28 cellular contexts compared by ENCODE assay signal in the genomic region with DNA sequence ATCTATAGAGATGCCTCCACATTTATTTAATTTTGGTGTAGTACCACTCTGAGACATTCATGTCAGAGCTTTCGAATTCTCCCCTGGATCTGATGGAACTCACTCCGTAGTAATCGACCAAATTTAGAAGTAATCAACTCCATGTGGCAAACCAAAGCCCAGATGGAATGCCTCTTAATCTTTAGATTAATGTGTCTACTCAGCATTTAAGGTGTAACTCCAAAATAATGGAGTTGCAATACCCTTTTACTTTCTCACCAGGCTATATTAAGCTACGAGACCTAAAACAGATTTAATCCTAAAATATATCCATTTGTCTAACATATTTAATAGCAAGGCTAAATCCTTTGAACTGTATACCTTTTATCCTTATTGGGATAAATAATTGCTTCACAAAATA.
"Had no signal": no experiment of that assay in that cellular context is flagged by ENCODE, and none has a peak within 500 bp of the region (broad histone marks: within the 10 kb centered on the region; RNA-seq: fewer than 3 reads in every experiment).

No MANE protein-coding gene starts in this region.

- H3K27ac ChIP-seq: ascending aorta, cardiac muscle cell, VCaP had no signal

- H3K4me3 ChIP-seq: ascending aorta, cardiac muscle cell had no signal

- ATAC-seq: activated CD8-positive, alpha-beta T cell treated with anti-CD3 and anti-CD28 coated beads for 36 hours; activated naive CD8-positive, alpha-beta T cell treated with anti-CD3 and anti-CD28 coated beads, Interleukin-2, amount 50 U/mL, for 24 hours had no signal

- H3K36me3 ChIP-seq: ascending aorta, cardiac muscle cell had no signal

- H3K4me1 ChIP-seq: ascending aorta had no signal

- FAIRE-seq: bronchial epithelial cell, TTC549 had no signal

- H3K9me3 ChIP-seq: ascending aorta had no signal

- H3K27me3 ChIP-seq: ascending aorta, cardiac muscle cell had no signal

- DNase-seq: activated B cell treated with CpG ODN at 0.5 μM for 24 hours; activated CD4-positive, alpha-beta memory T cell treated with anti-CD3 and anti-CD28 coated beads for 36 hours; activated CD4-positive, alpha-beta T cell treated with anti-CD3 and anti-CD28 coated beads for 4 hours; activated CD4-positive, alpha-beta T cell treated with anti-CD3 and anti-CD28 coated beads, Interleukin-2, amount 10 ng/mL, durations not matched to agents 24 days and 14 days; activated CD4-positive, alpha-beta T cell treated with anti-CD3 and anti-CD28 coated beads, Interleukin-2, amount 50 U/mL, for 1 hour; activated CD4-positive, alpha-beta T cell treated with anti-CD3 and anti-CD28 coated beads, Interleukin-2, amount 50 U/mL, for 4 hours; activated CD4-positive, CD25-positive, alpha-beta regulatory T cell treated with anti-CD3 and anti-CD28 coated beads, Interleukin-2, amount 50 U/mL, for 72 hours; activated CD8-positive, alpha-beta memory T cell treated with anti-CD3 and anti-CD28 coated beads, Interleukin-2, amount 50 U/mL, for 4 hours; activated CD8-positive, alpha-beta T cell treated with anti-CD3 and anti-CD28 coated beads for 36 hours; activated effector memory CD4-positive, alpha-beta T cell treated with Interleukin-2 at 50 U/mL for 16 hours; activated gamma-delta T cell; activated naive CD4-positive, alpha-beta T cell treated with anti-CD3 and anti-CD28 coated beads, Interleukin-2, amount 10 ng/mL, durations not matched to agents 7 days and 5 days; activated naive CD4-positive, alpha-beta T cell treated with Interleukin-2 at 50 U/mL for 16 hours; activated naive CD8-positive, alpha-beta T cell treated with anti-CD3 and anti-CD28 coated beads, Interleukin-2, amount 10 ng/mL, durations not matched to agents 7 days and 5 days; activated naive CD8-positive, alpha-beta T cell treated with anti-CD3 and anti-CD28 coated beads, Interleukin-2, amount 50 U/mL, for 24 hours; activated T-cell treated with anti-CD3 and anti-CD28 coated beads, Interleukin-2, amount 50 U/mL, for 24 hours; activated T-cell treated with anti-CD3 and anti-CD28 coated beads, Interleukin-2, amount 50 U/mL, for 48 hours; amygdala; anterior cingulate cortex; caudate nucleus; cerebellar nuclear complex; T-helper 2 cell; T-helper 9 cell had no signal
